13 cellular contexts compared by ENCODE assay signal in genomic region chr6:26321005-26321404, GRCh38. TPM values are rescaled to one million over a fixed set of nuclear protein-coding genes. Genes with fewer than 3 reads are reported as not detected.
DNase-seq lines count a peak whose midpoint lies in the region; ATAC-seq and TF ChIP-seq lines count a peak whose summit lies in the region.
"Had no signal": no experiment of that assay in that cellular context is flagged by ENCODE, and none has a peak within 500 bp of the region (broad histone marks: within the 10 kb centered on the region; RNA-seq: fewer than 3 reads in every experiment).

No MANE protein-coding gene starts in this region.

- H3K14ac ChIP-seq in H9 (ENCODE audit: insufficient read depth, low read length) = no peak overlapping the region

- TF ChIP-seq CTCF in H9 (conservative IDR thresholded peaks at IDR 0.05) = no peak

- no peak overlapping the region for H2BK12ac ChIP-seq in H9 (ENCODE audit: insufficient read length, low read depth, low read length)

- CTCF ChIA-PET in activated CD4-positive, alpha-beta T cell treated with anti-CD3 and anti-CD28 coated beads for 36 hours (lab: Charles Lee) = interaction anchor here (1.2 to 3.0 kb wide), 3 partner anchors 70 to 274 kb away, joined by 3 to 11 read pairs (median 8); partner anchors contain the start of gene HMGN4

- H2BK120ac ChIP-seq in H9 (ENCODE audit: low read depth, low read length, poor library complexity, severe bottlenecking) = no peak overlapping the region

- peak overlapping the region; percentile 38 for H3K4me2 ChIP-seq in H9 (ENCODE audit: insufficient read depth, insufficient read length, low read length)

- H4K8ac ChIP-seq in H9 (replicated peaks; ENCODE audit: insufficient read length, low read depth, low read length) = no peak overlapping the region

- no CpG with 5 or more reads among the region's 7 CpGs for WGBS in H9 (ENCODE audit: extremely low coverage, insufficient read length, low lambda C conversion rate)
- WGBS in aorta, 2 donors = 50 to 60% methylated on average over 7 of the region's 7 CpGs

- no peak overlapping the region for H3K56ac ChIP-seq in H9 (ENCODE audit: insufficient read length, low read depth, low read length)

- H2AFZ ChIP-seq in H9 (ENCODE audit: low read length) = no peak overlapping the region

- peak overlapping the region; percentile 84 for H3K4me3 Mint-ChIP-seq in activated CD4-positive, alpha-beta T cell treated with anti-CD3 and anti-CD28 coated beads for 36 hours
- H3K4me3 Mint-ChIP-seq in H9 = peak overlapping the region; percentile 83 to 89

- H3K4me1 Mint-ChIP-seq in activated CD4-positive, alpha-beta T cell treated with anti-CD3 and anti-CD28 coated beads for 36 hours = peaks cover 21% of the 10 kb centered on the region
- peaks cover 18 to 29% of the 10 kb centered on the region in 2 experiments for H3K4me1 Mint-ChIP-seq in H9

- H3K9me3 Mint-ChIP-seq in activated CD4-positive, alpha-beta T cell treated with anti-CD3 and anti-CD28 coated beads for 36 hours (ENCODE audit: low read depth) = peaks cover under 1% of the 10 kb centered on the region
- peaks cover 0 to 3% of the 10 kb centered on the region in 2 experiments; a peak in 2 of 5 replicates for H3K9me3 Mint-ChIP-seq in H9

- H3K27me3 ChIP-seq in H9 (ENCODE audit: insufficient read depth, low read length) (no peaks in the 10 kb centered on the region), iPS-15b (ENCODE audit: control insufficient read depth, insufficient read depth, low read length) (peaks cover 6% of the 10 kb centered on the region), aorta (ENCODE audit: control insufficient read depth in 1 of 2, insufficient read depth in 2 of 2, low read length in 1 of 2) (peaks cover 0 to 2% of the 10 kb centered on the region in 2 donors)

- H3K36me3 ChIP-seq in iPS-15b (ENCODE audit: control insufficient read depth, insufficient read depth, low read length) (no peaks in the 10 kb centered on the region), aorta (ENCODE audit: control insufficient read depth in 1 of 2, insufficient read depth in 2 of 2, low read length in 1 of 2) (no peaks in the 10 kb centered on the region)
- H3K36me3 ChIP-seq: prostate gland had no signal

- no peak overlapping the region for H3K18ac ChIP-seq in H9 (ENCODE audit: insufficient read length, low read depth, low read length)

- H3T11ph ChIP-seq in H9 (ENCODE audit: low read length) = no peak overlapping the region

- H3K27me3 Mint-ChIP-seq in activated CD4-positive, alpha-beta T cell treated with anti-CD3 and anti-CD28 coated beads for 36 hours = peaks cover 5% of the 10 kb centered on the region
- peaks cover 6% of the 10 kb centered on the region for H3K27me3 Mint-ChIP-seq in H9 (ENCODE audit: low read depth)

- H3K4me1 ChIP-seq in H9 (ENCODE audit: insufficient read depth, low read length) (no peaks in the 10 kb centered on the region), iPS-15b (ENCODE audit: control insufficient read depth, insufficient read depth, low read length) (no peaks in the 10 kb centered on the region), aorta (ENCODE audit: control insufficient read depth in 1 of 2, insufficient read depth in 2 of 2, low read length in 2 of 2) (no peaks in the 10 kb centered on the region)
- H3K4me1 ChIP-seq: prostate gland had no signal

- H3K27ac ChIP-seq in H9 (ENCODE audit: insufficient read length, low read depth, low read length) (no peak overlapping the region), aorta (ENCODE audit: low read depth in 1 of 2, low read length in 2 of 2) (no peak overlapping the region)
- H3K27ac ChIP-seq: prostate gland had no signal

- POLR2A ChIA-PET in activated CD4-positive, alpha-beta T cell treated with anti-CD3 and anti-CD28 coated beads for 36 hours (lab: Charles Lee) = no interaction called here

- no peaks in the 10 kb centered on the region for H3K79me1 ChIP-seq in H9 (ENCODE audit: insufficient read depth, low read depth, low read length, poor library complexity, severe bottlenecking)

- H3K4ac ChIP-seq in H9 (ENCODE audit: low read depth, low read length) = no peak overlapping the region

- H3K9me3 ChIP-seq in H9 (ENCODE audit: control insufficient read depth, low read depth, low read length) (no peaks in the 10 kb centered on the region), iPS-15b (ENCODE audit: control insufficient read depth, insufficient read depth, low read length) (no peaks in the 10 kb centered on the region), aorta (ENCODE audit: control insufficient read depth, low read length) (no peaks in the 10 kb centered on the region)
- H3K9me3 ChIP-seq: prostate gland had no signal

- no peak overlapping the region for H4K5ac ChIP-seq in H9 (ENCODE audit: insufficient read length, low read depth, low read length)

- H3K23me2 ChIP-seq in H9 (ENCODE audit: insufficient read length, low read depth, low read length, poor library complexity, severe bottlenecking) = no peaks in the 10 kb centered on the region

- H3K9ac ChIP-seq in H9 (ENCODE audit: extremely low read depth, insufficient read length, low read length) (no peak overlapping the region), iPS-15b (ENCODE audit: low read depth, low read length) (no peak overlapping the region)

- no peak overlapping the region for H3K23ac ChIP-seq in H9 (ENCODE audit: insufficient read length, low read depth, low read length)

- H2BK5ac ChIP-seq in H9 (ENCODE audit: insufficient read length, low read length) = no peak overlapping the region

- no peak overlapping the region for H2BK20ac ChIP-seq in H9 (ENCODE audit: low read depth, low read length, poor library complexity, severe bottlenecking)

- ATAC-seq in activated CD4-positive, alpha-beta T cell treated with anti-CD3 and anti-CD28 coated beads for 36 hours = no peak
- ATAC-seq in aorta (ENCODE audit: low FRiP score) (no peak), HG02759 (IDR thresholded peaks at IDR 0.05; ENCODE audit: unreplicated experiment) (no peak)

- H2BK15ac ChIP-seq in H9 (ENCODE audit: low read depth, low read length) = no peak overlapping the region

- peak overlapping the region; percentile 77 for H3K4me3 ChIP-seq in iPS-15b (ENCODE audit: low read depth, low read length)
- no peak overlapping the region for H3K4me3 ChIP-seq in aorta (ENCODE audit: low read length in 2 of 2)

- DNase-seq in activated CD4-positive, alpha-beta T cell treated with anti-CD3 and anti-CD28 coated beads for 36 hours = no peak
- no peak for DNase-seq in activated CD4-positive, alpha-beta T cell treated with anti-CD3 and anti-CD28 coated beads for 48 hours
- no peak for DNase-seq in H9
- DNase-seq in RKO (ENCODE audit: low spot score) = peak; percentile 36
- DNase-seq in aorta = no peak
- DNase-seq in NCI-H187 treated with DMSO at 0.1 percent for 48 hours (lab: John Stamatoyannopoulos, UW) = no peak
- DNase-seq: activated B cell treated with CpG ODN at 0.5 μM for 24 hours, activated gamma-delta T cell treated with Interleukin-2 at 50 U/mL for 16 hours, cerebellar nuclear complex, SIG-M5 had no signal

- H3K36me3 Mint-ChIP-seq in activated CD4-positive, alpha-beta T cell treated with anti-CD3 and anti-CD28 coated beads for 36 hours (ENCODE audit: low read depth) = no peaks in the 10 kb centered on the region
- H3K36me3 Mint-ChIP-seq in H9 (ENCODE audit: insufficient read depth in 1 of 3, low read depth in 3 of 3) = no peaks in the 10 kb centered on the region

- H2AK5ac ChIP-seq in H9 (ENCODE audit: insufficient read length, low read length) = no peak overlapping the region

- no peaks in the 10 kb centered on the region for H3K79me2 ChIP-seq in H9 (ENCODE audit: insufficient read depth, low read length)

- no peaks in the 10 kb centered on the region for H4K20me1 ChIP-seq in H9 (ENCODE audit: control insufficient read depth, insufficient read depth, insufficient read length)

- intact Hi-C loops in activated CD4-positive, alpha-beta T cell treated with anti-CD3 and anti-CD28 coated beads for 36 hours (cut with DNase I, micrococcal nuclease) = loop anchor here (5.0 to 10.0 kb wide), 5 partner anchors 144 to 1364 kb away; a partner anchor contains a TSS
- intact Hi-C loops in aorta (cut with DNase I) = no loop called here

- no peak overlapping the region for H4K91ac ChIP-seq in H9 (ENCODE audit: insufficient read length, low read depth, low read length)

- peak overlapping the region; percentile 61 for H3K27ac Mint-ChIP-seq in activated CD4-positive, alpha-beta T cell treated with anti-CD3 and anti-CD28 coated beads for 36 hours
- no peak overlapping the region for H3K27ac Mint-ChIP-seq in H9

RNA-seq across cellular contexts. Expression of gene BTN3A2, which starts 44.0 kb away (rescaled TPM):
- 10 to 100 TPM; 62.5 to 62.8 TPM for total RNA-seq in activated CD4-positive, alpha-beta T cell treated with anti-CD3 and anti-CD28 coated beads for 36 hours
- 3.3 and 4.0 TPM in 2 replicates for total RNA-seq in H9 (2021)
- 10 to 100 TPM; 12.8 to 53.7 TPM for total RNA-seq in aorta
- polyA plus RNA-seq in aorta = 10 to 100 TPM in 1 of 2 donors, 1 to 10 TPM in 1; 9.1 to 18.2 TPM

Comparison
In these comparisons a context has a peak if more than half of its experiments do, and no peak if none do; other contexts are left out.
1. intact Hi-C loops: an anchor here in activated CD4-positive, alpha-beta T cell treated with anti-CD3 and anti-CD28 coated beads for 36 hours (5.0 to 10.0 kb wide); none called in aorta.